In the genomic region with DNA sequence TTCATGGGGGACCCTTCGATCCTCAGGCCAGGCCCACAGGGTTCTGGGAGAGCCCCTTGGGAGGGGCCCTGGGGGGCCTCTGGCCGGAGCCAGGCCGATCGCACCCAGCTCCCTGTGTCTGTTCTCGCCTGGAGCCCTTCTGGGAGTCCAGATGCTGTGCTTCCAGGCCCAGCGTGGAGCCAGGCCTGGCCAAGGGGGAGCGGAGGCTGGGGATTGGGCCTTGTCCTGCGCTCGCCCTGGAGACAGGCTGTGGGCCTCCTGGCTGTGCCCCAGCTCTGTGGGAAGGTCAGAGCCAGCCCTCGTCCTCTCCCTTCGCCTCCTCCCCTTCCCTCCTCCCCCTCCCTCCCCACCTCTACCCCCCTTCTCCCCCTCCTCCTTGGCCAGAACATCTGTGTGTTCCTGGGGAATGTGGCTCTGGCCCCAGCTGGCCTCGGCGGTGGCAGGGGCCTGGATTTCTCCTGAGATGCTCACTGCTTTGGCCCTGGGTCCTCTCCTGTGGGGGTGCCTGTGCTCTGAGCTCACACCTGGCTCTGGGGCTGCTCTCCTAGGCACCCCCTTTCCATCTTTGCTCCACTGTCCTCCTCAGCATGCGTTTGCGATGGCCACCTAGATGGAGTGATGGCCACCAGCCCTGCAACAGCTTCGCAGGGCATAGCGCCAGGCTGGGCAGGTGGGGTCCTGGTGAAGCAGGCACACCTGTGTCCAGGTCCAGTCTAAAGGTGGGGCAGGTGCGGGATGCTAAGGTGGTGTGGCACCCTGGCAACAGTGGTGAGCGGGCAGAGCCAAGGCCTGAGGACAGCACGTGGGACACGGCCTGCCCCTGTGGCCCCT, we compare ENCODE assay signal across 10 cellular contexts.
DNase-seq lines count a peak whose midpoint lies in the region; ATAC-seq, FAIRE-seq and TF ChIP-seq lines count a peak whose summit lies in the region.
"Had no signal": no experiment of that assay in that cellular context is flagged by ENCODE, and none has a peak within 500 bp of the region (broad histone marks: within the 10 kb centered on the region; RNA-seq: fewer than 3 reads in every experiment).

No MANE protein-coding gene starts in this region.

- TF ChIP-seq CTCF in heart left ventricle (IDR thresholded peaks at IDR 0.05): no peak
- no peak for TF ChIP-seq CTCF in pancreas (IDR thresholded peaks at IDR 0.05)

- 44 to 64% (median 50%) methylated on average over 8 to 21 of the region's 21 CpGs for WGBS in heart left ventricle, 4 donors
- WGBS in pancreas, 2 donors: 21 to 22% methylated on average over 19 to 21 of the region's 21 CpGs

- H3K27me3 ChIP-seq in heart left ventricle (no peaks in the 10 kb centered on the region), pancreas (no peaks in the 10 kb centered on the region)

- DNase-seq in Ammon's horn (ENCODE audit: low spot score) (peak; percentile 62), SK-N-DZ (ENCODE audit: low spot score) (peak; percentile 92), heart left ventricle (peak; percentile 84 to 92 (median 91)), pancreas (peak; percentile 79 to 96 (median 94)), NK-92 (lab: John Stamatoyannopoulos, UW; ENCODE audit: unreplicated experiment) (no peak), RPMI8226 (no peak), HK-2 (ENCODE audit: unreplicated experiment) (no peak)
- DNase-seq: activated CD4-positive, alpha-beta T cell treated with anti-CD3 and anti-CD28 coated beads, Interleukin-2, amount 50 U/mL, for 48 hours; NCI-H2029 treated with DMSO at 0.1 percent for 48 hours had no signal

- TF ChIP-seq POLR2A in heart left ventricle (IDR thresholded peaks at IDR 0.05): no peak

- intact Hi-C loops in heart left ventricle (cut with DNase I) (no loop called here), pancreas (cut with DNase I) (no loop called here)

- H3K4me3 ChIP-seq in heart left ventricle (no peak overlapping the region), pancreas (no peak overlapping the region)

- FAIRE-seq in pancreas (lab: Jason Lieb, UNC): no peak

- H3K9me3 ChIP-seq in heart left ventricle (no peaks in the 10 kb centered on the region), pancreas (no peaks in the 10 kb centered on the region)

- H3K27ac ChIP-seq in heart left ventricle (peak overlapping the region; percentile 32 to 95 (median 86)), pancreas (peak overlapping the region; percentile 74 to 82 (median 78))

- H3K4me1 ChIP-seq in heart left ventricle: peaks cover 14 to 70% (median 42%) of the 10 kb centered on the region in 12 donors
- H3K4me1 ChIP-seq in pancreas: peaks cover 25 to 42% (median 32%) of the 10 kb centered on the region in 3 donors

- peak; percentile 81 to 91 (median 88) for ATAC-seq in heart left ventricle
- ATAC-seq in pancreas: peak; percentile 82 to 90 (median 84)
- no peak for ATAC-seq in HG02571 (IDR thresholded peaks at IDR 0.05; ENCODE audit: unreplicated experiment)

- H3K36me3 ChIP-seq in heart left ventricle (no peaks in the 10 kb centered on the region), pancreas (no peaks in the 10 kb centered on the region)

Comparison
In these comparisons a context has a peak if more than half of its experiments do, and no peak if none do; other contexts are left out.
1. DNase-seq: peak in Ammon's horn (single experiment), SK-N-DZ (single experiment), heart left ventricle (5 of 5) and pancreas (6 of 6); none in NK-92 (single experiment), RPMI8226 (single experiment) and HK-2 (single experiment).